Comparison of ENCODE assay signal across 1 cellular context in the genomic region with DNA sequence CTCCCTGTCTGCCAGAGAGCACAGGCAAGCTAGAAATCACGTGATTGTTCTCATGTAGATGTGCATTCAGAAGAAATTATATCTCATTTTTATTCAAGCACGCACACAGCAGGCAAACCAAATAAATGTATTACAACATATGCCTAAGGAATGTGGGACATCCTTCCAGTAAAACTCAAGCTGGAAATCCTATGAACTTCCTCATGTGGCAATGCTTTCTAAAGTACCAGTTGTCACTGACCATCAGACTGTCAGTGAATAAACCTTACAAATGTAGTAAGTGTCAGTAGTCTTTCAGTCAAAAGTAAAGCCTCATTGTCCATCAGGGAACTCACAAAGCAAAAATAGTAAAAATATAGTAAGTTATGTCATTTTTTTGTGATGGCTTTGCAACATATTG.
TF ChIP-seq lines count a peak whose summit lies in the region.

No MANE protein-coding gene starts in this region.

TF ChIP-seq in endothelial cell of umbilical vein, 7 proteins besides CTCF, POLR2A, EP300 and RAD21 (continued from another document):
- TF ChIP-seq MYC (IDR thresholded peaks at IDR 0.05; ENCODE audit: low read depth, low read length) (no peak), GATA2 (IDR thresholded peaks at IDR 0.05; ENCODE audit: insufficient read depth, insufficient read length, low read depth, low read length) (no peak)
